Comparison of ENCODE assay signal across 20 cellular contexts in the genomic region with DNA sequence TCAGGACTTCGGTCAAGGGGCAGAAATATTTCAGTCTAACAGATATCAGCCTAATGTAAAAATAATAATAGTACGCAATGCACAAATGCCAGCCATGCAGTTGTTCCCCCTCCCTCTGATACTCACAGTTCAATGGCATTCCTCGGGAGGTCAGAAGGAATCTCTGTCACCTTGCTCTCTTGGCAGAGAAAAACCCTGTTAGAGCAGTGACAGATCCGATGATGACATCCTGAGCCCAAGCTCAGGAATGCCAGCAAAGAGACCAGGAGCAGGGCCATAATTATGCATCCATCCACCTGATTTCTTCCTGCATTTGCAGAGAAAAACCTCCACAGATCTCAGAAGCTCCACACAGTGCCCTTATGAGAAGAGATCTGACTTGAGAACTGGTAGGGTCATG. TPM values are rescaled to one million over a fixed set of nuclear protein-coding genes. Genes with fewer than 3 reads are reported as not detected.
DNase-seq lines count a peak whose midpoint lies in the region; ATAC-seq and TF ChIP-seq lines count a peak whose summit lies in the region.
"Had no signal": no experiment of that assay in that cellular context is flagged by ENCODE, and none has a peak within 500 bp of the region (broad histone marks: within the 10 kb centered on the region; RNA-seq: fewer than 3 reads in every experiment).

A gene with protein sequence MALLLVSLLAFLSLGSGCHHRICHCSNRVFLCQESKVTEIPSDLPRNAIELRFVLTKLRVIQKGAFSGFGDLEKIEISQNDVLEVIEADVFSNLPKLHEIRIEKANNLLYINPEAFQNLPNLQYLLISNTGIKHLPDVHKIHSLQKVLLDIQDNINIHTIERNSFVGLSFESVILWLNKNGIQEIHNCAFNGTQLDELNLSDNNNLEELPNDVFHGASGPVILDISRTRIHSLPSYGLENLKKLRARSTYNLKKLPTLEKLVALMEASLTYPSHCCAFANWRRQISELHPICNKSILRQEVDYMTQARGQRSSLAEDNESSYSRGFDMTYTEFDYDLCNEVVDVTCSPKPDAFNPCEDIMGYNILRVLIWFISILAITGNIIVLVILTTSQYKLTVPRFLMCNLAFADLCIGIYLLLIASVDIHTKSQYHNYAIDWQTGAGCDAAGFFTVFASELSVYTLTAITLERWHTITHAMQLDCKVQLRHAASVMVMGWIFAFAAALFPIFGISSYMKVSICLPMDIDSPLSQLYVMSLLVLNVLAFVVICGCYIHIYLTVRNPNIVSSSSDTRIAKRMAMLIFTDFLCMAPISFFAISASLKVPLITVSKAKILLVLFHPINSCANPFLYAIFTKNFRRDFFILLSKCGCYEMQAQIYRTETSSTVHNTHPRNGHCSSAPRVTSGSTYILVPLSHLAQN (minus strand): TSS at position 376 of the 400 bp plus-strand sequence. CDS start 98 bp downstream, at position 278.

- WGBS in right cardiac atrium, result 27% methylated on average over 4 of the region's 4 CpGs

- CTCF ChIA-PET in Caco-2 (lab: Charles Lee), result no interaction called here

- H3K36me3 ChIP-seq in Caco-2 (ENCODE audit: control insufficient read depth, insufficient read depth, low read length), result no peaks in the 10 kb centered on the region
- no peaks in the 10 kb centered on the region for H3K36me3 ChIP-seq in HUES48 (ENCODE audit: control insufficient read depth, insufficient read depth, low read length)
- H3K36me3 ChIP-seq: BLaER1 treated with 17β-estradiol and CSF1 and Interleukin-3, amounts not matched to agents 10 nM and 100 nM had no signal

- H3K9ac ChIP-seq in HUES48 (ENCODE audit: low read depth, low read length), result no peak within 1 kb of the TSS
- H3K9ac ChIP-seq: BLaER1 treated with 17β-estradiol and CSF1 and Interleukin-3, amounts not matched to agents 10 nM and 100 nM had no signal

- H3K27ac ChIP-seq in HUES48 (ENCODE audit: low read depth, low read length) (peak within 1 kb of the TSS; percentile 14), right cardiac atrium (ENCODE audit: low read length) (peak within 1 kb of the TSS; percentile 10)
- H3K27ac ChIP-seq: A549; BLaER1 treated with 17β-estradiol and CSF1 and Interleukin-3, amounts not matched to agents 10 nM and 100 nM had no signal

- intact Hi-C loops in Caco-2 (cut with micrococcal nuclease; ENCODE audit: unreplicated experiment) (no loop called here), right cardiac atrium (cut with DNase I) (no loop called here)

- no peaks in the 10 kb centered on the region for H3K4me1 ChIP-seq in Caco-2
- H3K4me1 ChIP-seq in HUES48 (ENCODE audit: control insufficient read depth, insufficient read depth, low read length), result peaks cover 27% of the 10 kb centered on the region
- H3K4me1 ChIP-seq in right cardiac atrium (ENCODE audit: control insufficient read depth, insufficient read depth, low read length), result no peaks in the 10 kb centered on the region
- H3K4me1 ChIP-seq: A549; BLaER1 treated with 17β-estradiol and CSF1 and Interleukin-3, amounts not matched to agents 10 nM and 100 nM had no signal

- ATAC-seq in right cardiac atrium, result peak; percentile 61 to 81
- no peak for ATAC-seq in GM18511 (IDR thresholded peaks at IDR 0.05; ENCODE audit: unreplicated experiment)
- no peak for ATAC-seq in HG02610 (IDR thresholded peaks at IDR 0.05; ENCODE audit: unreplicated experiment)
- ATAC-seq: A549 had no signal

- peaks cover 8% of the 10 kb centered on the region for H3K4me1 Mint-ChIP-seq in Caco-2 (ENCODE audit: low read depth, unreplicated experiment)
- H3K4me1 Mint-ChIP-seq in nephron progenitor cell, result peaks cover 33% of the 10 kb centered on the region
- H3K4me1 Mint-ChIP-seq: CD8-positive, alpha-beta memory T cell had no signal

- H3K4me3 Mint-ChIP-seq in Caco-2 (ENCODE audit: unreplicated experiment), result peak within 1 kb of the TSS; percentile 0
- peak within 1 kb of the TSS; percentile 2 for H3K4me3 Mint-ChIP-seq in nephron progenitor cell
- H3K4me3 Mint-ChIP-seq: CD8-positive, alpha-beta memory T cell had no signal

- POLR2A ChIA-PET in Caco-2 (lab: Charles Lee), result no interaction called here

- H3K4me3 ChIP-seq in Caco-2 (ENCODE audit: low read depth, low read length) (no peak within 1 kb of the TSS), HUES48 (ENCODE audit: low read depth, low read length) (no peak within 1 kb of the TSS), right cardiac atrium (ENCODE audit: low read length) (peak within 1 kb of the TSS; percentile 17)
- H3K4me3 ChIP-seq: A549; BLaER1 treated with 17β-estradiol and CSF1 and Interleukin-3, amounts not matched to agents 10 nM and 100 nM had no signal

- H3K27me3 Mint-ChIP-seq in Caco-2 (ENCODE audit: insufficient read depth, unreplicated experiment) (no peaks in the 10 kb centered on the region), nephron progenitor cell (ENCODE audit: low read depth, poor library complexity) (no peaks in the 10 kb centered on the region)

- H3K36me3 Mint-ChIP-seq in Caco-2 (ENCODE audit: insufficient read depth, unreplicated experiment) (no peaks in the 10 kb centered on the region), nephron progenitor cell (ENCODE audit: low read depth) (no peaks in the 10 kb centered on the region)
- H3K36me3 Mint-ChIP-seq: CD8-positive, alpha-beta memory T cell had no signal

- no peaks in the 10 kb centered on the region for H3K9me3 ChIP-seq in Caco-2
- H3K9me3 ChIP-seq in HUES48 (ENCODE audit: control insufficient read depth, insufficient read depth, low read length), result no peaks in the 10 kb centered on the region
- no peaks in the 10 kb centered on the region for H3K9me3 ChIP-seq in right cardiac atrium (ENCODE audit: control insufficient read depth, low read length)
- H3K9me3 ChIP-seq: A549; BLaER1 treated with 17β-estradiol and CSF1 and Interleukin-3, amounts not matched to agents 10 nM and 100 nM had no signal

- H3K27ac Mint-ChIP-seq in Caco-2 (ENCODE audit: unreplicated experiment) (no peak within 1 kb of the TSS), nephron progenitor cell (peak within 1 kb of the TSS; percentile 42)
- H3K27ac Mint-ChIP-seq: CD8-positive, alpha-beta memory T cell had no signal

- BruUV-seq in Caco-2 (replicated peaks; lab: Mats Ljungman, UMichigan), result no TSS peak

- peaks cover 10% of the 10 kb centered on the region for H3K9me3 Mint-ChIP-seq in Caco-2 (ENCODE audit: unreplicated experiment)
- no peaks in the 10 kb centered on the region for H3K9me3 Mint-ChIP-seq in nephron progenitor cell

- DNase-seq in Caco-2 (no peak), right cardiac atrium (no peak), nephron progenitor cell (no peak), HUDEP-2 (lab: John Stamatoyannopoulos, UW; ENCODE audit: unreplicated experiment in 76 of 76) (no peak)
- no peak for DNase-seq in activated naive CD4-positive, alpha-beta T cell (lab: John Stamatoyannopoulos, UW)
- DNase-seq: CD8-positive, alpha-beta memory T cell; DMS 273 treated with DMSO at 0.1 percent for 48 hours; GF-D8; NCI-H1930; NCI-H2171 treated with DMSO at 0.1 percent for 48 hours; NCI-H446 treated with DMSO at 0.1 percent for 48 hours; NK-92 treated with Interleukin-12 subunit alpha and Interleukin-12 subunit beta, amount 100 ng/mL, for 24 hours had no signal

- TF ChIP-seq CTCF in Caco-2 (IDR thresholded peaks at IDR 0.05; ENCODE audit: insufficient read depth in 1 of 2, low read depth in 1 of 2, low read length in 1 of 2, severe bottlenecking in 1 of 2, unreplicated experiment in 1 of 2) (no peak), nephron progenitor cell (IDR thresholded peaks at IDR 0.05) (no peak)

- H3K27me3 ChIP-seq in Caco-2 (replicated peaks; ENCODE audit: control insufficient read depth, insufficient read depth, low read length), result no peaks in the 10 kb centered on the region
- H3K27me3 ChIP-seq in HUES48 (ENCODE audit: control insufficient read depth, insufficient read depth, low read length), result no peaks in the 10 kb centered on the region
- no peaks in the 10 kb centered on the region for H3K27me3 ChIP-seq in right cardiac atrium (ENCODE audit: control insufficient read depth, insufficient read depth)
- H3K27me3 ChIP-seq: BLaER1 treated with 17β-estradiol and CSF1 and Interleukin-3, amounts not matched to agents 10 nM and 100 nM had no signal

RNA-seq across cellular contexts. Expression of the gene that starts here (rescaled TPM):
- total RNA-seq in Caco-2 (2022) (0.41 and 1.0 TPM in 2 replicates), right cardiac atrium (under 1 TPM in 3 of 4 donors, not detected in 1; 0.14 to 0.39 (median 0.29) TPM)
- polyA plus RNA-seq in right cardiac atrium, result 0.11 TPM
- total RNA-seq: CD8-positive, alpha-beta memory T cell; HT1080; OCI-LY7; RPMI7951 had no signal
- polyA plus RNA-seq: A549; CD8-positive, alpha-beta memory T cell had no signal

Comparison
In these comparisons a context has a peak if more than half of its experiments do, and no peak if none do; other contexts are left out.
1. Peak in ATAC-seq, H3K4me3 ChIP-seq and H3K27ac ChIP-seq in right cardiac atrium; RNA of the gene not detected or under 1 TPM.